Comparison of ENCODE assay signal across 8 cellular contexts in the genomic region with DNA sequence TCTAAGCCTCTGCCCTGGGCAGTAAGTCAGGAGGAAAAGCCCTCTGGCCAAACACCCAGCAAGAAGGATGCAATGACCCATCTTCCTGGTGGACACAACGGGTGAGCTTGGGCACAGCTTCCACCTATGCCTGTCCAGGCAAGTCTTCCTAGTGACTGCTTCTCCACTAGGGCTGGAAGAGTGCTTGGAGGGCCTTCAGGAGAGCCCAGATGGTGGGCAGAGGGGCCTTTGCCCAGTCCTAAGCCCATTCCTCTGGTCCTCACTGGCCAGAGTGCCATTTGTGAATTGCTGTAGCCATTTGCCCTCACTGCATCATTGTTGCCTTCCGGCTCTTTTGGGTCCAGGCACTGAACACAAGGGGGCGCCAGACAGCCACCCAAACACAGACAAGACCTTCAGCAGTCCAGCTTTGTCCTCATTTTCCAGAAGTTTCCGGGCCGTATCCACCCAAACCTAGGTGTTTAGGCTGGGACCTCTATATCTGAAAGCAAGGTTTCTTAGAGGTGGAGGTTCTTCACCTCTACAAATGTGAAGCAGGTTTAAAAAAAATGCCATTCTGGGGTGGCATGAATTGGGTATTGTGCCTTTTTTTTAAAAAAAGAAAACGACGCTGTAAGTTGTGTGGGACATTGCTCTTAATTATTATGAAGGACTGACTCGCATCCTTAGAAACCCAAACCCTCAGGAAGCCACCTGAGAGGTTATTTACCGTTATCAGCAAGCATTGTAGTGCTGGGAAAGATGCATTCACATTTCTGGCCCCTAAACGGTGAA. TPM values are rescaled to one million over a fixed set of nuclear protein-coding genes. Genes with fewer than 3 reads are reported as not detected.
DNase-seq lines count a peak whose midpoint lies in the region; ATAC-seq and TF ChIP-seq lines count a peak whose summit lies in the region.

No MANE protein-coding gene starts in this region.

- H3K9me2 ChIP-seq in hepatocyte (replicated peaks; ENCODE audit: insufficient read depth): no peaks in the 10 kb centered on the region

- in situ Hi-C loops in astrocyte of the cerebellum (cut with HindIII; ENCODE audit: low sequenced_read_pairs): no loop called here

- no peak overlapping the region for H3K27ac ChIP-seq in hepatocyte

- H3K9ac ChIP-seq in skeletal muscle satellite cell (ENCODE audit: low read depth, low read length): peak overlapping the region; percentile 29

- H4K20me1 ChIP-seq in hepatocyte (ENCODE audit: insufficient read depth, poor library complexity, severe bottlenecking): no peaks in the 10 kb centered on the region

- no peaks in the 10 kb centered on the region for H3K4me1 ChIP-seq in hepatocyte (ENCODE audit: insufficient read depth)
- peaks cover 3% of the 10 kb centered on the region for H3K4me1 ChIP-seq in skeletal muscle satellite cell (ENCODE audit: control insufficient read depth, insufficient read depth, low read length)

- H2AFZ ChIP-seq in hepatocyte: peak overlapping the region; percentile 20

- 61% methylated on average over 10 of the region's 10 CpGs for WGBS in hepatocyte (ENCODE audit: low lambda C conversion rate, missing lambda C conversion rate)

- ATAC-seq in GM21515 (IDR thresholded peaks at IDR 0.05; ENCODE audit: unreplicated experiment): peak; percentile 71
- ATAC-seq in GM19023 (IDR thresholded peaks at IDR 0.05; ENCODE audit: unreplicated experiment): no peak

- H3K79me2 ChIP-seq in hepatocyte: no peaks in the 10 kb centered on the region

- H3K36me3 ChIP-seq in BJ (ENCODE audit: control insufficient read depth, insufficient read depth, low read length) (peaks cover 2% of the 10 kb centered on the region; the same call in 1 of the 2 replicates), hepatocyte (replicated peaks; ENCODE audit: insufficient read depth, low read depth) (no peaks in the 10 kb centered on the region), skeletal muscle satellite cell (ENCODE audit: insufficient read depth, low read length) (no peaks in the 10 kb centered on the region)

- POLR2A ChIA-PET in BJ (lab: Charles Lee): no interaction called here

- H3K4me2 ChIP-seq in hepatocyte (no peak overlapping the region), skeletal muscle satellite cell (ENCODE audit: low read length) (no peak overlapping the region)

- H3K27me3 ChIP-seq in BJ (ENCODE audit: control insufficient read depth, insufficient read depth, low read length): no peaks in the 10 kb centered on the region
- H3K27me3 ChIP-seq in hepatocyte: peaks cover 3% of the 10 kb centered on the region
- no peaks in the 10 kb centered on the region for H3K27me3 ChIP-seq in skeletal muscle satellite cell (ENCODE audit: control insufficient read depth, insufficient read depth, low read length)

- CTCF ChIA-PET in BJ (lab: Yijun Ruan, JAX): interaction anchor here (0.6 to 6.2 kb wide), 32 partner anchors 9 to 141 kb away, joined by 3 to 95 read pairs (median 4); no protein-coding TSS in a partner anchor

- no peaks in the 10 kb centered on the region for H3K9me3 ChIP-seq in hepatocyte (ENCODE audit: low read depth)
- H3K9me3 ChIP-seq in skeletal muscle satellite cell (replicated peaks; ENCODE audit: low read length): no peaks in the 10 kb centered on the region

- TF ChIP-seq CTCF in BJ (IDR thresholded peaks at IDR 0.05; ENCODE audit: insufficient read depth, low read depth, low read length) (peak; percentile 90), astrocyte of the cerebellum (IDR thresholded peaks at IDR 0.05; ENCODE audit: low read depth, low read length, missing control alignments) (peak; percentile 94), hepatocyte (IDR thresholded peaks at IDR 0.05; ENCODE audit: poor library complexity) (peak; percentile 86)

- DNase-seq in BJ (ENCODE audit: low read depth) (no peak), NCI-H1105 treated with DMSO at 0.1 percent for 48 hours (lab: John Stamatoyannopoulos, UW) (peak; percentile 58), T1000 (lab: John Stamatoyannopoulos, UW) (peak; percentile 54), astrocyte of the cerebellum (ENCODE audit: low read depth) (peak; percentile 67), hepatocyte (ENCODE audit: low spot score) (peak; percentile 81)

- H3K4me3 ChIP-seq in BJ (ENCODE audit: low read depth, low read length): no peak overlapping the region
- no peak overlapping the region for H3K4me3 ChIP-seq in astrocyte of the cerebellum (ENCODE audit: low read depth, low read length)
- no peak overlapping the region for H3K4me3 ChIP-seq in hepatocyte
- no peak overlapping the region for H3K4me3 ChIP-seq in skeletal muscle satellite cell (ENCODE audit: low read length)

RNA-seq across cellular contexts. Expression of gene PAX8, which starts 29.5 kb away (rescaled TPM):
- polyA plus RNA-seq in BJ (2011; rRNA removed) (1.1 and 1.6 TPM in 2 replicates), hepatocyte (0.05 and 0.16 TPM in 2 replicates)
- polyA minus RNA-seq in BJ (2011; rRNA and poly(A)+ RNA removed): 1.3 and 1.7 TPM in 2 replicates
- 0.20 TPM in 1 of 2 replicates, not detected in the other for total RNA-seq in hepatocyte
- total RNA-seq in skeletal muscle satellite cell (2012; rRNA removed): 1.0 and 6.1 TPM in 2 replicates
